1 cellular context compared by ENCODE assay signal in genomic region chr5:138490648-138491283, GRCh38.
A peak's percentile ranks its signal among the peaks of the same experiment; 100 is the strongest.
TF ChIP-seq lines count a peak whose summit lies in the region.

No MANE protein-coding gene starts in this region.

TF ChIP-seq in K562, 482 proteins besides CTCF, POLR2A, EP300 and RAD21 (continued from another document and continues in another):
- TF ChIP-seq TSHZ1 (CRISPR knock-in tag; IDR thresholded peaks at IDR 0.05) (no peak), CEBPG (CRISPR knock-in tag; IDR thresholded peaks at IDR 0.05) (no peak), CEBPG (tag; conservative IDR thresholded peaks at IDR 0.05 in 1 of 2, IDR thresholded peaks at IDR 0.05 in 1 of 2) (peak; percentile 31 to 38; a peak in 2 of 4 replicates), SNIP1 (IDR thresholded peaks at IDR 0.05; ENCODE audit: low read depth) (no peak), CREBBP (IDR thresholded peaks at IDR 0.05; ENCODE audit: low read depth, low read length) (no peak), HDAC1 (IDR thresholded peaks at IDR 0.05) (peak in 1 of 2 experiments; percentile 49; a peak in 1 of 4 replicates), POU5F1 (IDR thresholded peaks at IDR 0.05; ENCODE audit: borderline replicate concordance, low read depth, low read length, partially characterized antibody) (no peak), SP1 (CRISPR knock-in tag; IDR thresholded peaks at IDR 0.05) (peak; percentile 8; the same call in 1 of the 2 replicates), ELF1 (tag; IDR thresholded peaks at IDR 0.05) (no peak), KDM2B (CRISPR knock-in tag; IDR thresholded peaks at IDR 0.05) (no peak), ZBTB7A (IDR thresholded peaks at IDR 0.05; ENCODE audit: borderline replicate concordance, control insufficient read depth, low read depth, low read length) (no peak), TEAD2 (tag; IDR thresholded peaks at IDR 0.05) (no peak), ZBTB49 (CRISPR knock-in tag; IDR thresholded peaks at IDR 0.05; ENCODE audit: borderline replicate concordance) (no peak), TRIM24 (IDR thresholded peaks at IDR 0.05) (no peak), BMI1 (IDR thresholded peaks at IDR 0.05; ENCODE audit: low read length) (no peak), ETV5 (CRISPR knock-in tag; IDR thresholded peaks at IDR 0.05; ENCODE audit: low read depth) (no peak), ZKSCAN8 (CRISPR knock-in tag; IDR thresholded peaks at IDR 0.05) (no peak), ZNF764 (CRISPR knock-in tag; IDR thresholded peaks at IDR 0.05; ENCODE audit: low read depth) (no peak), ZNF347 (CRISPR knock-in tag; IDR thresholded peaks at IDR 0.05; ENCODE audit: low read depth) (no peak), CC2D1A (IDR thresholded peaks at IDR 0.05) (no peak), MBD1 (CRISPR knock-in tag; IDR thresholded peaks at IDR 0.05) (no peak), BCOR (IDR thresholded peaks at IDR 0.05) (no peak), ILF3 (IDR thresholded peaks at IDR 0.05; ENCODE audit: borderline replicate concordance) (no peak), CEBPB (tag; IDR thresholded peaks at IDR 0.05) (peak; percentile 90), ZBTB9 (CRISPR knock-in tag; IDR thresholded peaks at IDR 0.05) (no peak), DIDO1 (tag; IDR thresholded peaks at IDR 0.05; ENCODE audit: low read depth) (no peak), CBX5 (IDR thresholded peaks at IDR 0.05; ENCODE audit: borderline replicate concordance, low read depth) (no peak), BACH1 (tag; IDR thresholded peaks at IDR 0.05) (no peak), JUN (IDR thresholded peaks at IDR 0.05; ENCODE audit: borderline replicate concordance, low read depth, low read length) (no peak), JUN (CRISPR knock-in tag; IDR thresholded peaks at IDR 0.05; ENCODE audit: borderline replicate concordance) (no peak), HDAC6 (IDR thresholded peaks at IDR 0.05; ENCODE audit: low read depth, low read length) (no peak), ZNF695 (CRISPR knock-in tag; IDR thresholded peaks at IDR 0.05) (no peak), ZNF217 (CRISPR knock-in tag; IDR thresholded peaks at IDR 0.05) (no peak), SOX6 (IDR thresholded peaks at IDR 0.05) (no peak), TAF15 (IDR thresholded peaks at IDR 0.05; ENCODE audit: low read depth, low read length) (no peak), SETDB1 (IDR thresholded peaks at IDR 0.05; ENCODE audit: low read length) (no peak), XRCC5 (IDR thresholded peaks at IDR 0.05; ENCODE audit: low read depth, low read length) (no peak), SMARCC2 (IDR thresholded peaks at IDR 0.05; ENCODE audit: low read depth) (no peak), ZBED1 (IDR thresholded peaks at IDR 0.05) (no peak), ZZZ3 (IDR thresholded peaks at IDR 0.05) (no peak)
- TF ChIP-seq, protein P1, sequence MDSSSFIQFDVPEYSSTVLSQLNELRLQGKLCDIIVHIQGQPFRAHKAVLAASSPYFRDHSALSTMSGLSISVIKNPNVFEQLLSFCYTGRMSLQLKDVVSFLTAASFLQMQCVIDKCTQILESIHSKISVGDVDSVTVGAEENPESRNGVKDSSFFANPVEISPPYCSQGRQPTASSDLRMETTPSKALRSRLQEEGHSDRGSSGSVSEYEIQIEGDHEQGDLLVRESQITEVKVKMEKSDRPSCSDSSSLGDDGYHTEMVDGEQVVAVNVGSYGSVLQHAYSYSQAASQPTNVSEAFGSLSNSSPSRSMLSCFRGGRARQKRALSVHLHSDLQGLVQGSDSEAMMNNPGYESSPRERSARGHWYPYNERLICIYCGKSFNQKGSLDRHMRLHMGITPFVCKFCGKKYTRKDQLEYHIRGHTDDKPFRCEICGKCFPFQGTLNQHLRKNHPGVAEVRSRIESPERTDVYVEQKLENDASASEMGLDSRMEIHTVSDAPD (CRISPR knock-in tag; IDR thresholded peaks at IDR 0.05) = no peak
- TF ChIP-seq, protein P2, sequence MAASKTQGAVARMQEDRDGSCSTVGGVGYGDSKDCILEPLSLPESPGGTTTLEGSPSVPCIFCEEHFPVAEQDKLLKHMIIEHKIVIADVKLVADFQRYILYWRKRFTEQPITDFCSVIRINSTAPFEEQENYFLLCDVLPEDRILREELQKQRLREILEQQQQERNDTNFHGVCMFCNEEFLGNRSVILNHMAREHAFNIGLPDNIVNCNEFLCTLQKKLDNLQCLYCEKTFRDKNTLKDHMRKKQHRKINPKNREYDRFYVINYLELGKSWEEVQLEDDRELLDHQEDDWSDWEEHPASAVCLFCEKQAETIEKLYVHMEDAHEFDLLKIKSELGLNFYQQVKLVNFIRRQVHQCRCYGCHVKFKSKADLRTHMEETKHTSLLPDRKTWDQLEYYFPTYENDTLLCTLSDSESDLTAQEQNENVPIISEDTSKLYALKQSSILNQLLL (CRISPR knock-in tag; IDR thresholded peaks at IDR 0.05; ENCODE audit: borderline replicate concordance) = no peak
- TF ChIP-seq, protein P3, sequence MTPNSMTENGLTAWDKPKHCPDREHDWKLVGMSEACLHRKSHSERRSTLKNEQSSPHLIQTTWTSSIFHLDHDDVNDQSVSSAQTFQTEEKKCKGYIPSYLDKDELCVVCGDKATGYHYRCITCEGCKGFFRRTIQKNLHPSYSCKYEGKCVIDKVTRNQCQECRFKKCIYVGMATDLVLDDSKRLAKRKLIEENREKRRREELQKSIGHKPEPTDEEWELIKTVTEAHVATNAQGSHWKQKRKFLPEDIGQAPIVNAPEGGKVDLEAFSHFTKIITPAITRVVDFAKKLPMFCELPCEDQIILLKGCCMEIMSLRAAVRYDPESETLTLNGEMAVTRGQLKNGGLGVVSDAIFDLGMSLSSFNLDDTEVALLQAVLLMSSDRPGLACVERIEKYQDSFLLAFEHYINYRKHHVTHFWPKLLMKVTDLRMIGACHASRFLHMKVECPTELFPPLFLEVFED (CRISPR knock-in tag; conservative IDR thresholded peaks at IDR 0.05) = no peak
- TF ChIP-seq, protein P4, sequence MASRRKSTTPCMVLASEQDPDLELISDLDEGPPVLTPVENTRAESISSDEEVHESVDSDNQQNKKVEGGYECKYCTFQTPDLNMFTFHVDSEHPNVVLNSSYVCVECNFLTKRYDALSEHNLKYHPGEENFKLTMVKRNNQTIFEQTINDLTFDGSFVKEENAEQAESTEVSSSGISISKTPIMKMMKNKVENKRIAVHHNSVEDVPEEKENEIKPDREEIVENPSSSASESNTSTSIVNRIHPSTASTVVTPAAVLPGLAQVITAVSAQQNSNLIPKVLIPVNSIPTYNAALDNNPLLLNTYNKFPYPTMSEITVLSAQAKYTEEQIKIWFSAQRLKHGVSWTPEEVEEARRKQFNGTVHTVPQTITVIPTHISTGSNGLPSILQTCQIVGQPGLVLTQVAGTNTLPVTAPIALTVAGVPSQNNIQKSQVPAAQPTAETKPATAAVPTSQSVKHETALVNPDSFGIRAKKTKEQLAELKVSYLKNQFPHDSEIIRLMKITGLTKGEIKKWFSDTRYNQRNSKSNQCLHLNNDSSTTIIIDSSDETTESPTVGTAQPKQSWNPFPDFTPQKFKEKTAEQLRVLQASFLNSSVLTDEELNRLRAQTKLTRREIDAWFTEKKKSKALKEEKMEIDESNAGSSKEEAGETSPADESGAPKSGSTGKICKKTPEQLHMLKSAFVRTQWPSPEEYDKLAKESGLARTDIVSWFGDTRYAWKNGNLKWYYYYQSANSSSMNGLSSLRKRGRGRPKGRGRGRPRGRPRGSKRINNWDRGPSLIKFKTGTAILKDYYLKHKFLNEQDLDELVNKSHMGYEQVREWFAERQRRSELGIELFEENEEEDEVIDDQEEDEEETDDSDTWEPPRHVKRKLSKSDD (conservative IDR thresholded peaks at IDR 0.05; ENCODE audit: low read length) = no peak
- TF ChIP-seq, protein P5, sequence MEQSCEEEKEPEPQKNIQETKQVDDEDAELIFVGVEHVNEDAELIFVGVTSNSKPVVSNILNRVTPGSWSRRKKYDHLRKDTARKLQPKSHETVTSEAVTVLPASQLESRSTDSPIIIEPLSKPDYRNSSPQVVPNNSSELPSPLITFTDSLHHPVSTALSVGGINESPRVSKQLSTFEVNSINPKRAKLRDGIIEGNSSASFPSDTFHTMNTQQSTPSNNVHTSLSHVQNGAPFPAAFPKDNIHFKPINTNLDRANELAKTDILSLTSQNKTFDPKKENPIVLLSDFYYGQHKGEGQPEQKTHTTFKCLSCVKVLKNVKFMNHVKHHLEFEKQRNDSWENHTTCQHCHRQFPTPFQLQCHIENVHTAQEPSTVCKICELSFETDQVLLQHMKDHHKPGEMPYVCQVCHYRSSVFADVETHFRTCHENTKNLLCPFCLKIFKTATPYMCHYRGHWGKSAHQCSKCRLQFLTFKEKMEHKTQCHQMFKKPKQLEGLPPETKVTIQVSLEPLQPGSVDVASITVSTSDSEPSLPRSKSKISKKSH (CRISPR knock-in tag; IDR thresholded peaks at IDR 0.05) = no peak
- TF ChIP-seq, protein P6, sequence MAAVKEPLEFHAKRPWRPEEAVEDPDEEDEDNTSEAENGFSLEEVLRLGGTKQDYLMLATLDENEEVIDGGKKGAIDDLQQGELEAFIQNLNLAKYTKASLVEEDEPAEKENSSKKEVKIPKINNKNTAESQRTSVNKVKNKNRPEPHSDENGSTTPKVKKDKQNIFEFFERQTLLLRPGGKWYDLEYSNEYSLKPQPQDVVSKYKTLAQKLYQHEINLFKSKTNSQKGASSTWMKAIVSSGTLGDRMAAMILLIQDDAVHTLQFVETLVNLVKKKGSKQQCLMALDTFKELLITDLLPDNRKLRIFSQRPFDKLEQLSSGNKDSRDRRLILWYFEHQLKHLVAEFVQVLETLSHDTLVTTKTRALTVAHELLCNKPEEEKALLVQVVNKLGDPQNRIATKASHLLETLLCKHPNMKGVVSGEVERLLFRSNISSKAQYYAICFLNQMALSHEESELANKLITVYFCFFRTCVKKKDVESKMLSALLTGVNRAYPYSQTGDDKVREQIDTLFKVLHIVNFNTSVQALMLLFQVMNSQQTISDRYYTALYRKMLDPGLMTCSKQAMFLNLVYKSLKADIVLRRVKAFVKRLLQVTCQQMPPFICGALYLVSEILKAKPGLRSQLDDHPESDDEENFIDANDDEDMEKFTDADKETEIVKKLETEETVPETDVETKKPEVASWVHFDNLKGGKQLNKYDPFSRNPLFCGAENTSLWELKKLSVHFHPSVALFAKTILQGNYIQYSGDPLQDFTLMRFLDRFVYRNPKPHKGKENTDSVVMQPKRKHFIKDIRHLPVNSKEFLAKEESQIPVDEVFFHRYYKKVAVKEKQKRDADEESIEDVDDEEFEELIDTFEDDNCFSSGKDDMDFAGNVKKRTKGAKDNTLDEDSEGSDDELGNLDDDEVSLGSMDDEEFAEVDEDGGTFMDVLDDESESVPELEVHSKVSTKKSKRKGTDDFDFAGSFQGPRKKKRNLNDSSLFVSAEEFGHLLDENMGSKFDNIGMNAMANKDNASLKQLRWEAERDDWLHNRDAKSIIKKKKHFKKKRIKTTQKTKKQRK (IDR thresholded peaks at IDR 0.05; ENCODE audit: borderline replicate concordance, low read depth, low read length) = no peak
